In genomic region chr5:138449501-138450239, GRCh38 we compare ENCODE assay signal across 1 cellular context.
TF ChIP-seq lines count a peak whose summit lies in the region.

No MANE protein-coding gene starts in this region.

TF ChIP-seq in HepG2, 621 proteins besides CTCF, POLR2A, EP300 and RAD21 (continued from another document and continues in another):
- TF ChIP-seq FOXO4 (CRISPR knock-in tag; conservative IDR thresholded peaks at IDR 0.05) (no peak), BATF2 (CRISPR knock-in tag; IDR thresholded peaks at IDR 0.05) (no peak), HIVEP1 (CRISPR knock-in tag; IDR thresholded peaks at IDR 0.05) (peak; percentile 32; the same call in 1 of the 2 replicates), SOX6 (IDR thresholded peaks at IDR 0.05) (no peak), SOX6 (CRISPR knock-in tag; IDR thresholded peaks at IDR 0.05) (no peak), ZNF263 (CRISPR knock-in tag; IDR thresholded peaks at IDR 0.05) (no peak), ZNF570 (CRISPR knock-in tag; IDR thresholded peaks at IDR 0.05; ENCODE audit: borderline replicate concordance) (no peak), ZNF496 (CRISPR knock-in tag; IDR thresholded peaks at IDR 0.05; ENCODE audit: insufficient replicate concordance) (no peak), CHD2 (IDR thresholded peaks at IDR 0.05; ENCODE audit: low read depth, low read length) (no peak), NFKB2 (CRISPR knock-in tag; IDR thresholded peaks at IDR 0.05; ENCODE audit: borderline replicate concordance) (no peak), YEATS4 (CRISPR knock-in tag; IDR thresholded peaks at IDR 0.05; ENCODE audit: borderline replicate concordance) (no peak), TRIM24 (CRISPR knock-in tag; IDR thresholded peaks at IDR 0.05) (peak; percentile 25; the same call in 1 of the 2 replicates), ZNF329 (CRISPR knock-in tag; IDR thresholded peaks at IDR 0.05; ENCODE audit: low read depth) (no peak), GPN1 (CRISPR knock-in tag; IDR thresholded peaks at IDR 0.05; ENCODE audit: borderline replicate concordance) (no peak), ZBTB4 (CRISPR knock-in tag; IDR thresholded peaks at IDR 0.05; ENCODE audit: borderline replicate concordance) (no peak), ZNF775 (CRISPR knock-in tag; IDR thresholded peaks at IDR 0.05; ENCODE audit: borderline replicate concordance) (no peak), NFYB (CRISPR knock-in tag; IDR thresholded peaks at IDR 0.05) (no peak), ZBTB7A (CRISPR knock-in tag; IDR thresholded peaks at IDR 0.05) (no peak), ZNF275 (CRISPR knock-in tag; IDR thresholded peaks at IDR 0.05; ENCODE audit: borderline replicate concordance) (no peak), ZNF615 (CRISPR knock-in tag; IDR thresholded peaks at IDR 0.05; ENCODE audit: borderline replicate concordance) (no peak), ZNF652 (CRISPR knock-in tag; IDR thresholded peaks at IDR 0.05; ENCODE audit: borderline replicate concordance, low read depth) (no peak), ZNF749 (CRISPR knock-in tag; IDR thresholded peaks at IDR 0.05; ENCODE audit: borderline replicate concordance) (no peak), LCORL (IDR thresholded peaks at IDR 0.05) (no peak), LCORL (CRISPR knock-in tag; IDR thresholded peaks at IDR 0.05) (0 out of 2 replicates have a peak, but pooled peaks have one; percentile 41), ZNF879 (CRISPR knock-in tag; IDR thresholded peaks at IDR 0.05) (no peak), PRDM15 (CRISPR knock-in tag; IDR thresholded peaks at IDR 0.05) (no peak), SMARCE1 (IDR thresholded peaks at IDR 0.05; ENCODE audit: borderline replicate concordance) (no peak), ZNF430 (CRISPR knock-in tag; IDR thresholded peaks at IDR 0.05) (0 out of 2 replicates have a peak, but pooled peaks have one; percentile 41), THYN1 (CRISPR knock-in tag; IDR thresholded peaks at IDR 0.05; ENCODE audit: borderline replicate concordance, low read depth) (no peak), MBD4 (IDR thresholded peaks at IDR 0.05; ENCODE audit: borderline replicate concordance, low read length) (no peak), TEAD2 (CRISPR knock-in tag; IDR thresholded peaks at IDR 0.05) (no peak), ZNF639 (CRISPR knock-in tag; conservative IDR thresholded peaks at IDR 0.05) (no peak), HNRNPUL1 (IDR thresholded peaks at IDR 0.05; ENCODE audit: low read depth, low read length) (no peak), ZNF672 (CRISPR knock-in tag; IDR thresholded peaks at IDR 0.05) (no peak), ATRX (CRISPR knock-in tag; IDR thresholded peaks at IDR 0.05; ENCODE audit: borderline replicate concordance) (no peak), DMAP1 (CRISPR knock-in tag; IDR thresholded peaks at IDR 0.05) (no peak), ZNF225 (CRISPR knock-in tag; IDR thresholded peaks at IDR 0.05) (no peak), ZNF768 (CRISPR knock-in tag; IDR thresholded peaks at IDR 0.05) (no peak), ZNF18 (CRISPR knock-in tag; IDR thresholded peaks at IDR 0.05; ENCODE audit: insufficient replicate concordance) (no peak), ZNF451 (CRISPR knock-in tag; IDR thresholded peaks at IDR 0.05) (0 out of 2 replicates have a peak, but pooled peaks have one; percentile 37)
- TF ChIP-seq, protein P1, sequence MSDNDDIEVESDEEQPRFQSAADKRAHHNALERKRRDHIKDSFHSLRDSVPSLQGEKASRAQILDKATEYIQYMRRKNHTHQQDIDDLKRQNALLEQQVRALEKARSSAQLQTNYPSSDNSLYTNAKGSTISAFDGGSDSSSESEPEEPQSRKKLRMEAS (IDR thresholded peaks at IDR 0.05), result peak; percentile 48; the same call in 1 of the 2 replicates
- TF ChIP-seq, protein P2, sequence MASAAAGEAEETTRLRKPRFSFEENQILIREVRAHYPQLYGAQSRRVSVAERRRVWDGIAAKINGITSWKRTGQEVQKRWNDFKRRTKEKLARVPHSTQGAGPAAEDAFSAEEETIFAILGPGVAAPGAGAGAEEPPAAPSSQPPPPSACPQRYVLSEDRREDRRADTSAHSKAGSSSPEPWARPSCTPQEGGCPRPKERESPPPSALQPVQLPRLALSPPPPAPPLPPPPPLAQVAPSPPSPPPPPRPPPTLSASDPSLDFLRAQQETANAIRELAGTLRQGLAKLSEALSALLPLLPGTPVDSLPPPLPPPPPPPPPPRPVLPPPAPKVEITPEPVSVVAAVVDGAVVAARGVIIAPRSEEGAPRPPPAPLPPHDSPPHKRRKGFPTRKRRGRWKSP (CRISPR knock-in tag; IDR thresholded peaks at IDR 0.05), result no peak
- TF ChIP-seq, protein P3, sequence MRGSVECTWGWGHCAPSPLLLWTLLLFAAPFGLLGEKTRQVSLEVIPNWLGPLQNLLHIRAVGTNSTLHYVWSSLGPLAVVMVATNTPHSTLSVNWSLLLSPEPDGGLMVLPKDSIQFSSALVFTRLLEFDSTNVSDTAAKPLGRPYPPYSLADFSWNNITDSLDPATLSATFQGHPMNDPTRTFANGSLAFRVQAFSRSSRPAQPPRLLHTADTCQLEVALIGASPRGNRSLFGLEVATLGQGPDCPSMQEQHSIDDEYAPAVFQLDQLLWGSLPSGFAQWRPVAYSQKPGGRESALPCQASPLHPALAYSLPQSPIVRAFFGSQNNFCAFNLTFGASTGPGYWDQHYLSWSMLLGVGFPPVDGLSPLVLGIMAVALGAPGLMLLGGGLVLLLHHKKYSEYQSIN (CRISPR knock-in tag; IDR thresholded peaks at IDR 0.05; ENCODE audit: borderline replicate concordance), result no peak
- TF ChIP-seq, protein P4, sequence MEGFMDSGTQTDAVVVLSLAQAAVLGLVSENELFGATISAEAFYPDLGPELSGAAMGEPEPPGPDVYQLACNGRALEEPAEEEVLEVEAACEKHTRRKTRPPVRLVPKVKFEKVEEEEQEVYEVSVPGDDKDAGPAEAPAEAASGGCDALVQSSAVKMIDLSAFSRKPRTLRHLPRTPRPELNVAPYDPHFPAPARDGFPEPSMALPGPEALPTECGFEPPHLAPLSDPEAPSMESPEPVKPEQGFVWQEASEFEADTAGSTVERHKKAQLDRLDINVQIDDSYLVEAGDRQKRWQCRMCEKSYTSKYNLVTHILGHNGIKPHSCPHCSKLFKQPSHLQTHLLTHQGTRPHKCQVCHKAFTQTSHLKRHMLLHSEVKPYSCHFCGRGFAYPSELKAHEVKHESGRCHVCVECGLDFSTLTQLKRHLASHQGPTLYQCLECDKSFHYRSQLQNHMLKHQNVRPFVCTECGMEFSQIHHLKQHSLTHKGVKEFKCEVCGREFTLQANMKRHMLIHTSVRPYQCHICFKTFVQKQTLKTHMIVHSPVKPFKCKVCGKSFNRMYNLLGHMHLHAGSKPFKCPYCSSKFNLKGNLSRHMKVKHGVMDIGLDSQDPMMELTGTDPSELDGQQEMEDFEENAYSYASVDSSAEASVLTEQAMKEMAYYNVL (CRISPR knock-in tag; IDR thresholded peaks at IDR 0.05; ENCODE audit: borderline replicate concordance), result no peak
- TF ChIP-seq, protein P5, sequence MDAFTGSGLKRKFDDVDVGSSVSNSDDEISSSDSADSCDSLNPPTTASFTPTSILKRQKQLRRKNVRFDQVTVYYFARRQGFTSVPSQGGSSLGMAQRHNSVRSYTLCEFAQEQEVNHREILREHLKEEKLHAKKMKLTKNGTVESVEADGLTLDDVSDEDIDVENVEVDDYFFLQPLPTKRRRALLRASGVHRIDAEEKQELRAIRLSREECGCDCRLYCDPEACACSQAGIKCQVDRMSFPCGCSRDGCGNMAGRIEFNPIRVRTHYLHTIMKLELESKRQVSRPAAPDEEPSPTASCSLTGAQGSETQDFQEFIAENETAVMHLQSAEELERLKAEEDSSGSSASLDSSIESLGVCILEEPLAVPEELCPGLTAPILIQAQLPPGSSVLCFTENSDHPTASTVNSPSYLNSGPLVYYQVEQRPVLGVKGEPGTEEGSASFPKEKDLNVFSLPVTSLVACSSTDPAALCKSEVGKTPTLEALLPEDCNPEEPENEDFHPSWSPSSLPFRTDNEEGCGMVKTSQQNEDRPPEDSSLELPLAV (CRISPR knock-in tag; conservative IDR thresholded peaks at IDR 0.05; ENCODE audit: low read depth), result no peak
